Comparison of ENCODE assay signal across 23 cellular contexts in the genomic region with DNA sequence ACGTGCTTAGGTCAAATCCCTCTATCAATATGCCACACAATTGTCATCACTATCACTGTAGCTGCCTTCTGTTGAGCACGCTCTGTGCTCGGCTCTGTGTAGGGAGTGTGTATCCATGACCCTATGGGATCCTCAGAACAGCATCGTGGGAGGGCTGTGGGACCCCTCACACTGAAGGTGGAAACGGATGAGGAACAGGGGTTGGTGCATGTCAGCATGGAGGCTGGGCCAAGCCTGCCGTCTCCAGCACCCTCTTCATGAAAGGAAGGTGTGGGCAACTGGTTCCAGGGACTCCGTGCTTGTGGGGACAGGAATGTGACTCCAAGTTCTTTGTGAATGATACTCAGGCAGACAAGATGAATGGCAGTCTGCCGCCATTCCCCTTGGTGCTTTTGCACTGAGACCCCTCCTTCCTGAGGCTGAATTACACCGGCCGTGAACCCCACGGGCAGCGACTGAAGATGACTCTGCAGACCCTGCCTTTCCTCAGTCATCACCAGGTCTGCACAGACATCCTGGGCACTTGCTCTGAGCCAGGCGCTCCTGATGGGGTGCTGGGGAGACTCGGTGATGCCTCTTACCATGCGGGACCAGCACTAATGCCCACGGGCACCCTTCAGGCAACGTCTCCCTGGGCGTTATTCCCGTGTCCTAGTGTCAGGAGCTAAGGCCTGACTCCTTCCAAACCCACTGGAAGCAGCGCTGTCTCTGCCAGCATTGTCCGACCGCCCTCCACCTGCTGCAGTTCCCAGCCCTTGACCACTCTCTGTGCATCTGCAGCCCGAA.
"Had no signal": no experiment of that assay in that cellular context is flagged by ENCODE, and none has a peak within 500 bp of the region (broad histone marks: within the 10 kb centered on the region; RNA-seq: fewer than 3 reads in every experiment).

No MANE protein-coding gene starts in this region.

- H3K27ac ChIP-seq: ascending aorta, body of pancreas had no signal

- H3K27me3 Mint-ChIP-seq: activated B cell treated with CpG ODN at 0.5 μM for 24 hours; activated CD4-positive, alpha-beta memory T cell treated with anti-CD3 and anti-CD28 coated beads for 36 hours; activated CD4-positive, alpha-beta T cell treated with anti-CD3 and anti-CD28 coated beads, Interleukin-2, amount 10 ng/mL, durations not matched to agents 7 days and 5 days; activated naive CD8-positive, alpha-beta T cell treated with anti-CD3 and anti-CD28 coated beads, Interleukin-2, amount 50 U/mL, for 24 hours; T-helper 17 cell had no signal

- H3K36me3 Mint-ChIP-seq: activated CD4-positive, alpha-beta memory T cell treated with anti-CD3 and anti-CD28 coated beads for 36 hours had no signal

- H3K4me3 ChIP-seq: ascending aorta, body of pancreas had no signal

- H3K36me3 ChIP-seq: ascending aorta had no signal

- H3K9me3 ChIP-seq: ascending aorta, body of pancreas had no signal

- H3K27me3 ChIP-seq: ascending aorta, body of pancreas had no signal

- H3K4me1 Mint-ChIP-seq: activated B cell treated with CpG ODN at 0.5 μM for 24 hours; activated CD4-positive, alpha-beta T cell treated with anti-CD3 and anti-CD28 coated beads, Interleukin-2, amount 10 ng/mL, durations not matched to agents 7 days and 5 days; activated naive CD8-positive, alpha-beta T cell treated with anti-CD3 and anti-CD28 coated beads, Interleukin-2, amount 50 U/mL, for 24 hours; T-helper 17 cell had no signal

- H3K4me1 ChIP-seq: ascending aorta, body of pancreas had no signal

- H3K4me3 Mint-ChIP-seq: activated B cell treated with CpG ODN at 0.5 μM for 24 hours; activated CD4-positive, alpha-beta memory T cell treated with anti-CD3 and anti-CD28 coated beads for 36 hours; activated CD4-positive, alpha-beta T cell treated with anti-CD3 and anti-CD28 coated beads, Interleukin-2, amount 10 ng/mL, durations not matched to agents 7 days and 5 days; activated naive CD8-positive, alpha-beta T cell treated with anti-CD3 and anti-CD28 coated beads, Interleukin-2, amount 50 U/mL, for 24 hours; T-helper 17 cell had no signal

- H3K27ac Mint-ChIP-seq: activated B cell treated with CpG ODN at 0.5 μM for 24 hours; activated CD4-positive, alpha-beta memory T cell treated with anti-CD3 and anti-CD28 coated beads for 36 hours; activated CD4-positive, alpha-beta T cell treated with anti-CD3 and anti-CD28 coated beads, Interleukin-2, amount 10 ng/mL, durations not matched to agents 7 days and 5 days; activated naive CD4-positive, alpha-beta T cell treated with anti-CD3 and anti-CD28 coated beads, Interleukin-2, amount 50 U/mL, for 72 hours; activated naive CD8-positive, alpha-beta T cell treated with anti-CD3 and anti-CD28 coated beads, Interleukin-2, amount 50 U/mL, for 24 hours; T-helper 17 cell had no signal

- DNase-seq: activated B cell treated with CpG ODN at 0.5 μM for 24 hours; activated CD4-positive, alpha-beta memory T cell treated with anti-CD3 and anti-CD28 coated beads for 36 hours; activated CD4-positive, alpha-beta T cell treated with anti-CD3 and anti-CD28 coated beads, Interleukin-2, amount 10 ng/mL, durations not matched to agents 7 days and 5 days; activated effector memory CD4-positive, alpha-beta T cell treated with Interleukin-2 at 50 U/mL for 16 hours; activated naive CD4-positive, alpha-beta T cell treated with Interleukin-2 at 50 U/mL for 16 hours; activated naive CD8-positive, alpha-beta T cell treated with anti-CD3 and anti-CD28 coated beads, Interleukin-2, amount 50 U/mL, for 24 hours; amniotic stem cell; body of pancreas; IMR-90; Kasumi-1; KBM-7; NCI-H1105 treated with DMSO at 0.1 percent for 48 hours; NCI-H1436 treated with DMSO at 0.1 percent for 48 hours; NCI-H187; NCI-H2081; NCI-H510A treated with DMSO at 0.1 percent for 48 hours; NCI-H69; PC-3; SIG-M5; T-helper 17 cell; T-helper 9 cell had no signal

- ATAC-seq: activated naive CD4-positive, alpha-beta T cell treated with anti-CD3 and anti-CD28 coated beads, Interleukin-2, amount 50 U/mL, for 72 hours; activated naive CD8-positive, alpha-beta T cell treated with anti-CD3 and anti-CD28 coated beads, Interleukin-2, amount 50 U/mL, for 24 hours; body of pancreas; PC-3; T-helper 17 cell had no signal
